Comparison of ENCODE assay signal across 2 cellular contexts in the genomic region with DNA sequence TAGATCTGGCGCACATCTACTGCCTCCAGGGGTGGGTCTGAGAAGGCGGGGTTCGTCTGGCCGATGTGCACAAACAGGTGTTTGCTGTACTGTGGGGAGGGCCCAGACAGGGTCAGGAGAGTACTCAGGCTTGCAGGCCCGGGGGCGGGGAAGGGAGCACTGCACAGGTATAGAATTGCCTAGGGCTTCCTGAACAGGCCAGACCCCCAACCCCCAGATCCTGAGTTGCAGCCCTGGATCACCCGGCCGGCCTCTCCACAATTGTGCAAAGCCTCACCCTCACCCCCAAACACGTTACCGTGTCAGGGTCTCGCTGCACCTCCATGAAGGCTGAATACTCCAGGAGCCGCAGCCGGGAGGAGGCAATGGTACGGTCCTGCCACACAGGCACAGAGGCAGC.
TF ChIP-seq lines count a peak whose summit lies in the region.

No MANE protein-coding gene starts in this region.

TF ChIP-seq in GM23338, 12 proteins besides CTCF, POLR2A, EP300 and RAD21:
- no peak for TF ChIP-seq EZH2phosphoT487 (IDR thresholded peaks at IDR 0.05; ENCODE audit: unreplicated experiment)
- no peak for TF ChIP-seq NANOG (IDR thresholded peaks at IDR 0.05; ENCODE audit: borderline replicate concordance)
- TF ChIP-seq JUNB (IDR thresholded peaks at IDR 0.05; ENCODE audit: unreplicated experiment) = no peak
- no peak for TF ChIP-seq POLR2AphosphoS5 (IDR thresholded peaks at IDR 0.05; ENCODE audit: low read depth)

TF ChIP-seq in H1, 55 proteins besides CTCF, POLR2A, EP300 and RAD21:
- TF ChIP-seq POLR2AphosphoS5 (IDR thresholded peaks at IDR 0.05; ENCODE audit: low read depth, low read length) = 0 out of 2 replicates have a peak, but pooled peaks have one; percentile 56
- TF ChIP-seq, protein P1, sequence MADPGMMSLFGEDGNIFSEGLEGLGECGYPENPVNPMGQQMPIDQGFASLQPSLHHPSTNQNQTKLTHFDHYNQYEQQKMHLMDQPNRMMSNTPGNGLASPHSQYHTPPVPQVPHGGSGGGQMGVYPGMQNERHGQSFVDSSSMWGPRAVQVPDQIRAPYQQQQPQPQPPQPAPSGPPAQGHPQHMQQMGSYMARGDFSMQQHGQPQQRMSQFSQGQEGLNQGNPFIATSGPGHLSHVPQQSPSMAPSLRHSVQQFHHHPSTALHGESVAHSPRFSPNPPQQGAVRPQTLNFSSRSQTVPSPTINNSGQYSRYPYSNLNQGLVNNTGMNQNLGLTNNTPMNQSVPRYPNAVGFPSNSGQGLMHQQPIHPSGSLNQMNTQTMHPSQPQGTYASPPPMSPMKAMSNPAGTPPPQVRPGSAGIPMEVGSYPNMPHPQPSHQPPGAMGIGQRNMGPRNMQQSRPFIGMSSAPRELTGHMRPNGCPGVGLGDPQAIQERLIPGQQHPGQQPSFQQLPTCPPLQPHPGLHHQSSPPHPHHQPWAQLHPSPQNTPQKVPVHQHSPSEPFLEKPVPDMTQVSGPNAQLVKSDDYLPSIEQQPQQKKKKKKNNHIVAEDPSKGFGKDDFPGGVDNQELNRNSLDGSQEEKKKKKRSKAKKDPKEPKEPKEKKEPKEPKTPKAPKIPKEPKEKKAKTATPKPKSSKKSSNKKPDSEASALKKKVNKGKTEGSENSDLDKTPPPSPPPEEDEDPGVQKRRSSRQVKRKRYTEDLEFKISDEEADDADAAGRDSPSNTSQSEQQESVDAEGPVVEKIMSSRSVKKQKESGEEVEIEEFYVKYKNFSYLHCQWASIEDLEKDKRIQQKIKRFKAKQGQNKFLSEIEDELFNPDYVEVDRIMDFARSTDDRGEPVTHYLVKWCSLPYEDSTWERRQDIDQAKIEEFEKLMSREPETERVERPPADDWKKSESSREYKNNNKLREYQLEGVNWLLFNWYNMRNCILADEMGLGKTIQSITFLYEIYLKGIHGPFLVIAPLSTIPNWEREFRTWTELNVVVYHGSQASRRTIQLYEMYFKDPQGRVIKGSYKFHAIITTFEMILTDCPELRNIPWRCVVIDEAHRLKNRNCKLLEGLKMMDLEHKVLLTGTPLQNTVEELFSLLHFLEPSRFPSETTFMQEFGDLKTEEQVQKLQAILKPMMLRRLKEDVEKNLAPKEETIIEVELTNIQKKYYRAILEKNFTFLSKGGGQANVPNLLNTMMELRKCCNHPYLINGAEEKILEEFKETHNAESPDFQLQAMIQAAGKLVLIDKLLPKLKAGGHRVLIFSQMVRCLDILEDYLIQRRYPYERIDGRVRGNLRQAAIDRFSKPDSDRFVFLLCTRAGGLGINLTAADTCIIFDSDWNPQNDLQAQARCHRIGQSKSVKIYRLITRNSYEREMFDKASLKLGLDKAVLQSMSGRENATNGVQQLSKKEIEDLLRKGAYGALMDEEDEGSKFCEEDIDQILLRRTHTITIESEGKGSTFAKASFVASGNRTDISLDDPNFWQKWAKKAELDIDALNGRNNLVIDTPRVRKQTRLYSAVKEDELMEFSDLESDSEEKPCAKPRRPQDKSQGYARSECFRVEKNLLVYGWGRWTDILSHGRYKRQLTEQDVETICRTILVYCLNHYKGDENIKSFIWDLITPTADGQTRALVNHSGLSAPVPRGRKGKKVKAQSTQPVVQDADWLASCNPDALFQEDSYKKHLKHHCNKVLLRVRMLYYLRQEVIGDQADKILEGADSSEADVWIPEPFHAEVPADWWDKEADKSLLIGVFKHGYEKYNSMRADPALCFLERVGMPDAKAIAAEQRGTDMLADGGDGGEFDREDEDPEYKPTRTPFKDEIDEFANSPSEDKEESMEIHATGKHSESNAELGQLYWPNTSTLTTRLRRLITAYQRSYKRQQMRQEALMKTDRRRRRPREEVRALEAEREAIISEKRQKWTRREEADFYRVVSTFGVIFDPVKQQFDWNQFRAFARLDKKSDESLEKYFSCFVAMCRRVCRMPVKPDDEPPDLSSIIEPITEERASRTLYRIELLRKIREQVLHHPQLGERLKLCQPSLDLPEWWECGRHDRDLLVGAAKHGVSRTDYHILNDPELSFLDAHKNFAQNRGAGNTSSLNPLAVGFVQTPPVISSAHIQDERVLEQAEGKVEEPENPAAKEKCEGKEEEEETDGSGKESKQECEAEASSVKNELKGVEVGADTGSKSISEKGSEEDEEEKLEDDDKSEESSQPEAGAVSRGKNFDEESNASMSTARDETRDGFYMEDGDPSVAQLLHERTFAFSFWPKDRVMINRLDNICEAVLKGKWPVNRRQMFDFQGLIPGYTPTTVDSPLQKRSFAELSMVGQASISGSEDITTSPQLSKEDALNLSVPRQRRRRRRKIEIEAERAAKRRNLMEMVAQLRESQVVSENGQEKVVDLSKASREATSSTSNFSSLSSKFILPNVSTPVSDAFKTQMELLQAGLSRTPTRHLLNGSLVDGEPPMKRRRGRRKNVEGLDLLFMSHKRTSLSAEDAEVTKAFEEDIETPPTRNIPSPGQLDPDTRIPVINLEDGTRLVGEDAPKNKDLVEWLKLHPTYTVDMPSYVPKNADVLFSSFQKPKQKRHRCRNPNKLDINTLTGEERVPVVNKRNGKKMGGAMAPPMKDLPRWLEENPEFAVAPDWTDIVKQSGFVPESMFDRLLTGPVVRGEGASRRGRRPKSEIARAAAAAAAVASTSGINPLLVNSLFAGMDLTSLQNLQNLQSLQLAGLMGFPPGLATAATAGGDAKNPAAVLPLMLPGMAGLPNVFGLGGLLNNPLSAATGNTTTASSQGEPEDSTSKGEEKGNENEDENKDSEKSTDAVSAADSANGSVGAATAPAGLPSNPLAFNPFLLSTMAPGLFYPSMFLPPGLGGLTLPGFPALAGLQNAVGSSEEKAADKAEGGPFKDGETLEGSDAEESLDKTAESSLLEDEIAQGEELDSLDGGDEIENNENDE (IDR thresholded peaks at IDR 0.05; ENCODE audit: insufficient replicate concordance, low read length) = no peak
- TF ChIP-seq EZH2 (IDR thresholded peaks at IDR 0.05; ENCODE audit: low read depth, low read length, severe bottlenecking) = no peak
